In genomic region chr4:36086387-36086786, GRCh38 we compare ENCODE assay signal across 21 cellular contexts.
DNase-seq lines count a peak whose midpoint lies in the region; ATAC-seq and TF ChIP-seq lines count a peak whose summit lies in the region.
"Had no signal": no experiment of that assay in that cellular context is flagged by ENCODE, and none has a peak within 500 bp of the region (broad histone marks: within the 10 kb centered on the region; RNA-seq: fewer than 3 reads in every experiment).

No MANE protein-coding gene starts in this region.

- no peaks in the 10 kb centered on the region for H3K9me3 ChIP-seq in CD8-positive, alpha-beta T cell (ENCODE audit: low read length)
- no peaks in the 10 kb centered on the region for H3K9me3 ChIP-seq in spleen
- H3K9me3 ChIP-seq: BE2C had no signal

- H3K36me3 Mint-ChIP-seq in activated CD8-positive, alpha-beta T cell treated with anti-CD3 and anti-CD28 coated beads for 36 hours (ENCODE audit: low read depth), result peaks cover 10% of the 10 kb centered on the region
- peaks cover 11% of the 10 kb centered on the region for H3K36me3 Mint-ChIP-seq in activated CD8-positive, alpha-beta T cell treated with anti-CD3 and anti-CD28 coated beads, Interleukin-2, amount 10 ng/mL, durations not matched to agents 7 days and 5 days (ENCODE audit: low read depth)
- peaks cover 32% of the 10 kb centered on the region for H3K36me3 Mint-ChIP-seq in CD8-positive, alpha-beta T cell

- CTCF ChIA-PET in activated CD8-positive, alpha-beta T cell treated with anti-CD3 and anti-CD28 coated beads for 36 hours (lab: Charles Lee), result interaction anchor here (1.0 kb wide), 1 partner anchor 108 kb away, joined by 3 read pairs; no protein-coding TSS in a partner anchor
- CTCF ChIA-PET in activated CD8-positive, alpha-beta T cell treated with anti-CD3 and anti-CD28 coated beads, Interleukin-2, amount 10 ng/mL, durations not matched to agents 7 days and 5 days (lab: Charles Lee), result no interaction called here
- CTCF ChIA-PET in CD8-positive, alpha-beta T cell (lab: Charles Lee), result no interaction called here

- TF ChIP-seq POLR2A in spleen (IDR thresholded peaks at IDR 0.05), result no peak

- peaks cover 3% of the 10 kb centered on the region for H3K36me3 ChIP-seq in CD8-positive, alpha-beta T cell (ENCODE audit: insufficient read depth, low read length)
- H3K36me3 ChIP-seq in spleen, result peaks cover 4 to 81% (median 27%) of the 10 kb centered on the region in 6 donors
- H3K36me3 ChIP-seq: BE2C had no signal

- no peaks in the 10 kb centered on the region for H3K27me3 Mint-ChIP-seq in activated CD8-positive, alpha-beta T cell treated with anti-CD3 and anti-CD28 coated beads for 36 hours
- H3K27me3 Mint-ChIP-seq in activated CD8-positive, alpha-beta T cell treated with anti-CD3 and anti-CD28 coated beads, Interleukin-2, amount 10 ng/mL, durations not matched to agents 7 days and 5 days (ENCODE audit: low read depth), result no peaks in the 10 kb centered on the region
- no peaks in the 10 kb centered on the region for H3K27me3 Mint-ChIP-seq in CD8-positive, alpha-beta T cell (ENCODE audit: low read depth)
- H3K27me3 Mint-ChIP-seq: IgD-negative memory B cell had no signal

- peak; percentile 51 for ATAC-seq in activated CD8-positive, alpha-beta T cell treated with anti-CD3 and anti-CD28 coated beads for 36 hours
- no peak for ATAC-seq in activated CD8-positive, alpha-beta T cell treated with anti-CD3 and anti-CD28 coated beads, Interleukin-2, amount 10 ng/mL, durations not matched to agents 7 days and 5 days
- no peak for ATAC-seq in CD8-positive, alpha-beta T cell
- no peak for ATAC-seq in GM21381 (IDR thresholded peaks at IDR 0.05; ENCODE audit: unreplicated experiment)
- ATAC-seq: Panc1 had no signal

- POLR2A ChIA-PET in activated CD8-positive, alpha-beta T cell treated with anti-CD3 and anti-CD28 coated beads for 36 hours (lab: Charles Lee), result no interaction called here
- POLR2A ChIA-PET in activated CD8-positive, alpha-beta T cell treated with anti-CD3 and anti-CD28 coated beads, Interleukin-2, amount 10 ng/mL, durations not matched to agents 7 days and 5 days (lab: Charles Lee), result no interaction called here
- POLR2A ChIA-PET in CD8-positive, alpha-beta T cell (lab: Charles Lee), result no interaction called here

- no peak overlapping the region for H3K27ac ChIP-seq in CD8-positive, alpha-beta T cell (ENCODE audit: low read depth, low read length)
- H3K27ac ChIP-seq in VCaP (peak overlapping the region; percentile 82), dorsolateral prefrontal cortex (peak overlapping the region in 40 of 59 donors; percentile 1 to 90 (median 74)), spleen (no peak overlapping the region)

- H3K4me1 ChIP-seq in CD8-positive, alpha-beta T cell (ENCODE audit: insufficient read depth, low read length), result no peaks in the 10 kb centered on the region
- no peaks in the 10 kb centered on the region for H3K4me1 ChIP-seq in spleen
- H3K4me1 ChIP-seq: BE2C had no signal

- no peak overlapping the region for H3K4me3 ChIP-seq in CD8-positive, alpha-beta T cell (ENCODE audit: low read depth, low read length)
- H3K4me3 ChIP-seq in dorsolateral prefrontal cortex (no peak overlapping the region), spleen (no peak overlapping the region)

- TF ChIP-seq CTCF in activated CD8-positive, alpha-beta T cell treated with anti-CD3 and anti-CD28 coated beads for 36 hours (IDR thresholded peaks at IDR 0.05), result no peak
- no peak for TF ChIP-seq CTCF in CD8-positive, alpha-beta T cell (IDR thresholded peaks at IDR 0.05)
- TF ChIP-seq CTCF in VCaP (conservative IDR thresholded peaks at IDR 0.05), result no peak
- no peak for TF ChIP-seq CTCF in dorsolateral prefrontal cortex (IDR thresholded peaks at IDR 0.05 in 54 of 56, conservative IDR thresholded peaks at IDR 0.05 in 2 of 56; ENCODE audit: low read depth in 1 of 56, partially characterized antibody in 56 of 56)
- TF ChIP-seq CTCF in spleen (IDR thresholded peaks at IDR 0.05 in 8 of 11, conservative IDR thresholded peaks at IDR 0.05 in 3 of 11), result no peak

- H3K9me3 Mint-ChIP-seq in activated CD8-positive, alpha-beta T cell treated with anti-CD3 and anti-CD28 coated beads for 36 hours, result no peaks in the 10 kb centered on the region
- H3K9me3 Mint-ChIP-seq in activated CD8-positive, alpha-beta T cell treated with anti-CD3 and anti-CD28 coated beads, Interleukin-2, amount 10 ng/mL, durations not matched to agents 7 days and 5 days (ENCODE audit: insufficient read depth), result no peaks in the 10 kb centered on the region
- no peaks in the 10 kb centered on the region for H3K9me3 Mint-ChIP-seq in CD8-positive, alpha-beta T cell
- H3K9me3 Mint-ChIP-seq: IgD-negative memory B cell had no signal

- intact Hi-C loops in activated CD8-positive, alpha-beta T cell treated with anti-CD3 and anti-CD28 coated beads for 36 hours (cut with micrococcal nuclease), result no loop called here
- intact Hi-C loops in CD8-positive, alpha-beta T cell (cut with DNase I, micrococcal nuclease), result no loop called here
- intact Hi-C loops in dorsolateral prefrontal cortex (cut with DNase I) (no loop called here), spleen (cut with DNase I; ENCODE audit: low total_unique reads) (no loop called here)

- peak overlapping the region; percentile 2 for H3K4me3 Mint-ChIP-seq in activated CD8-positive, alpha-beta T cell treated with anti-CD3 and anti-CD28 coated beads for 36 hours
- no peak overlapping the region for H3K4me3 Mint-ChIP-seq in activated CD8-positive, alpha-beta T cell treated with anti-CD3 and anti-CD28 coated beads, Interleukin-2, amount 10 ng/mL, durations not matched to agents 7 days and 5 days
- H3K4me3 Mint-ChIP-seq in CD8-positive, alpha-beta T cell, result no peak overlapping the region
- H3K4me3 Mint-ChIP-seq: IgD-negative memory B cell had no signal

- DNase-seq in activated CD8-positive, alpha-beta T cell treated with anti-CD3 and anti-CD28 coated beads for 36 hours, result no peak
- no peak for DNase-seq in activated CD8-positive, alpha-beta T cell treated with anti-CD3 and anti-CD28 coated beads, Interleukin-2, amount 10 ng/mL, durations not matched to agents 7 days and 5 days
- DNase-seq in CD8-positive, alpha-beta T cell, result no peak
- DNase-seq in dorsolateral prefrontal cortex (no peak), spleen (no peak)
- no peak for DNase-seq in activated effector memory CD4-positive, alpha-beta T cell treated with anti-CD3 and anti-CD28 coated beads, Interleukin-2, amount 50 U/mL, for 16 hours
- DNase-seq: BE2C, EL, GF-D8, Karpas-422, MV-4-11, NCI-H1105 treated with DMSO at 0.1 percent for 48 hours, NCI-H2029 treated with DMSO at 0.1 percent for 48 hours, NCI-H2171, NCI-H345, NCI-H524, NCI-H82 had no signal

- no peaks in the 10 kb centered on the region for H3K27me3 ChIP-seq in CD8-positive, alpha-beta T cell (ENCODE audit: insufficient read depth, low read length)
- H3K27me3 ChIP-seq in dorsolateral prefrontal cortex, result no peaks in the 10 kb centered on the region
- H3K27me3 ChIP-seq in spleen (replicated peaks in 1 of 7), result no peaks in the 10 kb centered on the region
- H3K27me3 ChIP-seq: BE2C had no signal

- H3K27ac Mint-ChIP-seq in activated CD8-positive, alpha-beta T cell treated with anti-CD3 and anti-CD28 coated beads for 36 hours, result peak overlapping the region; percentile 78
- H3K27ac Mint-ChIP-seq in activated CD8-positive, alpha-beta T cell treated with anti-CD3 and anti-CD28 coated beads, Interleukin-2, amount 10 ng/mL, durations not matched to agents 7 days and 5 days, result no peak overlapping the region
- H3K27ac Mint-ChIP-seq in CD8-positive, alpha-beta T cell, result peak overlapping the region; percentile 6

- 78 to 90% (median 86%) methylated on average over 1 of the region's 1 CpG for WGBS in spleen, 5 donors

- peaks cover 18% of the 10 kb centered on the region for H3K4me1 Mint-ChIP-seq in activated CD8-positive, alpha-beta T cell treated with anti-CD3 and anti-CD28 coated beads for 36 hours (ENCODE audit: low read depth)
- H3K4me1 Mint-ChIP-seq in activated CD8-positive, alpha-beta T cell treated with anti-CD3 and anti-CD28 coated beads, Interleukin-2, amount 10 ng/mL, durations not matched to agents 7 days and 5 days (ENCODE audit: low read depth), result peaks cover 2% of the 10 kb centered on the region
- peaks cover 9% of the 10 kb centered on the region for H3K4me1 Mint-ChIP-seq in CD8-positive, alpha-beta T cell (ENCODE audit: low read depth)
- H3K4me1 Mint-ChIP-seq: IgD-negative memory B cell had no signal

Comparison
In these comparisons a context has a peak if more than half of its experiments do, and no peak if none do; other contexts are left out.
1. H3K27ac ChIP-seq: peak in VCaP (single experiment) and dorsolateral prefrontal cortex (40 of 59); none in CD8-positive, alpha-beta T cell (single experiment) and spleen (0 of 8).